ENCODE assay signal across 20 cellular contexts in genomic region chr11:11743216-11743615, GRCh38.
"Had no signal": no experiment of that assay in that cellular context is flagged by ENCODE, and none has a peak within 500 bp of the region (broad histone marks: within the 10 kb centered on the region; RNA-seq: fewer than 3 reads in every experiment).

No MANE protein-coding gene starts in this region.

- DNase-seq: colonic mucosa; cortex of kidney; effector CD4-positive, alpha-beta T cell; effector memory CD4-positive, alpha-beta T cell; erythroblast; foreskin keratinocyte; gastrocnemius medialis; glutamatergic neuron; head of caudate nucleus; heart right ventricle; hippocampal formation; left cardiac atrium; left lung; left ventricle myocardium superior; lower lobe of right lung; mesenchymal stem cell; mucosa of descending colon; naive B cell; naive thymus-derived CD8-positive, alpha-beta T cell had no signal

- H3K27me3 ChIP-seq: colonic mucosa, foreskin keratinocyte, gastrocnemius medialis, heart right ventricle, left lung had no signal

- H3K9me3 ChIP-seq: colonic mucosa, gastrocnemius medialis, heart right ventricle, left lung, lower lobe of right lung, mucosa of descending colon had no signal

- H3K4me1 ChIP-seq: colonic mucosa, gastrocnemius medialis, heart right ventricle, left lung, lower lobe of right lung had no signal

- H3K27ac ChIP-seq: colonic mucosa, epithelial cell of prostate, foreskin keratinocyte, gastrocnemius medialis, heart right ventricle, left lung, lower lobe of right lung had no signal

- H3K36me3 ChIP-seq: colonic mucosa, gastrocnemius medialis, heart right ventricle, left lung, lower lobe of right lung had no signal

- H3K4me3 ChIP-seq: colonic mucosa, gastrocnemius medialis, heart right ventricle, left lung, lower lobe of right lung, mucosa of descending colon had no signal
